In genomic region chr19:58279042-58279924, GRCh38 we compare ENCODE assay signal across 8 cellular contexts. TPM values are rescaled to one million over a fixed set of nuclear protein-coding genes. Genes with fewer than 3 reads are reported as not detected.
DNase-seq lines count a peak whose midpoint lies in the region; ATAC-seq and TF ChIP-seq lines count a peak whose summit lies in the region.

No MANE protein-coding gene starts in this region.

- no peak for TF ChIP-seq POLR2A in tibial nerve (IDR thresholded peaks at IDR 0.05)

- H3K27ac ChIP-seq in SJCRH30 (peak overlapping the region; percentile 90), adipose tissue (ENCODE audit: low read depth, low read length) (peak overlapping the region; percentile 40), heart right ventricle (peak overlapping the region; percentile 74 to 98 (median 96)), parathyroid adenoma (peak overlapping the region; percentile 82), tibial nerve (peak overlapping the region; percentile 78 to 93 (median 86))

- TF ChIP-seq EP300 in tibial nerve (IDR thresholded peaks at IDR 0.05), result no peak

- H3K4me2 ChIP-seq in parathyroid adenoma (ENCODE audit: low read length), result peak overlapping the region; percentile 88

- ATAC-seq in GM19372 (IDR thresholded peaks at IDR 0.05; ENCODE audit: low read depth, unreplicated experiment) (peak; percentile 24), heart right ventricle (peak; percentile 60 to 88 (median 78))

- H3K36me3 ChIP-seq in SJCRH30 (peaks cover 48% of the 10 kb centered on the region), heart right ventricle (peaks cover 0 to 30% (median 13%) of the 10 kb centered on the region in 9 donors), parathyroid adenoma (ENCODE audit: control insufficient read depth, insufficient read depth, low read length) (no peaks in the 10 kb centered on the region), tibial nerve (peaks cover 0 to 68% (median 0%) of the 10 kb centered on the region in 3 donors)

- H3K9me3 ChIP-seq in SJCRH30 (replicated peaks) (peaks cover 23% of the 10 kb centered on the region), heart right ventricle (peaks cover 0 to 44% (median 6%) of the 10 kb centered on the region in 11 donors), parathyroid adenoma (ENCODE audit: control insufficient read depth, low read length) (no peaks in the 10 kb centered on the region), tibial nerve (peaks cover 0 to 73% (median 8%) of the 10 kb centered on the region in 4 donors)

- H3K27me3 ChIP-seq in SJCRH30 (no peaks in the 10 kb centered on the region), heart right ventricle (no peaks in the 10 kb centered on the region), parathyroid adenoma (ENCODE audit: control insufficient read depth, insufficient read depth, low read length) (no peaks in the 10 kb centered on the region), tibial nerve (no peaks in the 10 kb centered on the region)

- peak overlapping the region; percentile 73 for H2AFZ ChIP-seq in parathyroid adenoma

- peak overlapping the region; percentile 1 for H3K9ac ChIP-seq in parathyroid adenoma

- DNase-seq in AG09309 (ENCODE audit: low read depth) (peak; percentile 10), HS-27A (ENCODE audit: low read depth) (peak; percentile 31), SJCRH30 (peak; percentile 77 to 78), heart right ventricle (peak; percentile 82 to 89), tibial nerve (ENCODE audit: low spot score in 2 of 2) (peak; percentile 37 to 45)

- no peak for TF ChIP-seq CTCF in AG09309 (IDR thresholded peaks at IDR 0.05; ENCODE audit: control insufficient read depth, insufficient read depth, low read depth, low read length, missing control alignments)
- no peak for TF ChIP-seq CTCF in heart right ventricle (IDR thresholded peaks at IDR 0.05)
- no peak for TF ChIP-seq CTCF in parathyroid adenoma (IDR thresholded peaks at IDR 0.05)
- no peak for TF ChIP-seq CTCF in tibial nerve (IDR thresholded peaks at IDR 0.05)

- intact Hi-C loops in heart right ventricle (cut with DNase I), result loop anchor here in 3 of 10 donors (5.0 to 10.0 kb wide), 3 partner anchors 47 to 94 kb away; partner anchors contain the start of genes ZNF274 (in 2 of the 3) and ZNF544 (in 1 of the 3)

- 3 to 5% (median 4%) methylated on average over 54 to 60 of the region's 60 CpGs for WGBS in adipose tissue, 3 donors
- WGBS in heart right ventricle, 2 donors, result 2% methylated on average over 60 of the region's 60 CpGs
- 3 to 6% methylated on average over 19 to 20 of the region's 60 CpGs for WGBS in tibial nerve, 2 donors

- H3K79me2 ChIP-seq in parathyroid adenoma, result peaks cover 20% of the 10 kb centered on the region

- H3K4me1 ChIP-seq in SJCRH30 (0 out of 2 replicates have a peak, but pooled peaks cover 2% of the 10 kb centered on the region), heart right ventricle (peaks cover 4 to 29% (median 20%) of the 10 kb centered on the region in 9 donors), parathyroid adenoma (peaks cover 2% of the 10 kb centered on the region), tibial nerve (peaks cover 0 to 21% (median 5%) of the 10 kb centered on the region in 4 donors)

- H3K4me3 ChIP-seq in AG09309 (ENCODE audit: control insufficient read depth, low read depth, low read length) (peak overlapping the region; percentile 95), SJCRH30 (peak overlapping the region; percentile 93), heart right ventricle (peak overlapping the region; percentile 58 to 98 (median 88)), parathyroid adenoma (ENCODE audit: low read depth, low read length) (peak overlapping the region; percentile 92), tibial nerve (peak overlapping the region; percentile 83 to 97 (median 90))

RNA-seq across cellular contexts. Expression of gene ZNF8, which starts 0.5 kb away (rescaled TPM):
- 12.7 and 13.4 TPM in 2 replicates for total RNA-seq in SJCRH30 (2014; rRNA removed; shearing (Covaris generic))
- polyA plus RNA-seq in adipose tissue, result 1 to 10 TPM in 1 of 3 donors, under 1 TPM in 2; 0.68 to 1.1 (median 0.90) TPM
- 1 to 10 TPM; 4.4 to 6.2 (median 5.6) TPM for total RNA-seq in heart right ventricle
- polyA plus RNA-seq in heart right ventricle, result 1 to 10 TPM; 1.4 to 4.2 TPM
- 10 to 100 TPM in 1 of 4 donors, 1 to 10 TPM in 3; 8.0 to 11.2 (median 8.6) TPM for total RNA-seq in tibial nerve

RNA-seq across cellular contexts. Expression of gene ERVK3-1, which starts 25.9 kb away (rescaled TPM):
- total RNA-seq in SJCRH30 (2014; rRNA removed; shearing (Covaris generic)), result 45.0 and 47.4 TPM in 2 replicates
- polyA plus RNA-seq in adipose tissue (10 to 100 TPM; 19.6 to 39.2 (median 25.0) TPM), heart right ventricle (10 to 100 TPM; 28.6 to 57.5 TPM)
- total RNA-seq in heart right ventricle (10 to 100 TPM; 14.4 to 28.7 (median 17.7) TPM), tibial nerve (10 to 100 TPM; 30.0 to 59.2 (median 45.9) TPM)

RNA-seq across cellular contexts. Expression of gene ZSCAN22, which starts 47.5 kb away (rescaled TPM):
- 4.7 and 5.0 TPM in 2 replicates for total RNA-seq in SJCRH30 (2014; rRNA removed; shearing (Covaris generic))
- polyA plus RNA-seq in adipose tissue, result 1 to 10 TPM in 1 of 3 donors, under 1 TPM in 2; 0.67 to 1.1 (median 0.80) TPM
- total RNA-seq in heart right ventricle, result 1 to 10 TPM; 1.2 to 2.1 (median 1.4) TPM
- under 1 TPM; 0.80 to 0.87 TPM for polyA plus RNA-seq in heart right ventricle
- total RNA-seq in tibial nerve, result 1 to 10 TPM; 2.2 to 4.8 (median 4.2) TPM

RNA-seq across cellular contexts. Expression of gene ZNF544, which starts 50.6 kb away (rescaled TPM):
- total RNA-seq in SJCRH30 (2014; rRNA removed; shearing (Covaris generic)), result 40.5 and 46.1 TPM in 2 replicates
- polyA plus RNA-seq in adipose tissue (10 to 100 TPM; 10.1 to 10.6 (median 10.2) TPM), heart right ventricle (10 to 100 TPM; 20.6 to 20.7 TPM)
- total RNA-seq in heart right ventricle (10 to 100 TPM; 19.2 to 35.0 (median 23.7) TPM), tibial nerve (10 to 100 TPM; 35.2 to 55.2 (median 53.3) TPM)

Comparison
In these comparisons a context has a peak if more than half of its experiments do, and no peak if none do; other contexts are left out.
1. Peak in every context shown above with its lines: DNase-seq, ATAC-seq, H3K4me3 ChIP-seq and H3K27ac ChIP-seq.
2. DNase-seq: peak in every context shown above with its lines; median percentile 86 in heart right ventricle; 78 in SJCRH30; 41 in tibial nerve; 31 in HS-27A; 10 in AG09309.
3. H3K27ac ChIP-seq: peak in every context shown above with its lines; median percentile 96 in heart right ventricle; 90 in SJCRH30; 86 in tibial nerve; 82 in parathyroid adenoma; 40 in adipose tissue.